ENCODE assay signal across 19 cellular contexts in genomic region chr1:201498621-201499020, GRCh38. TPM values are rescaled to one million over a fixed set of nuclear protein-coding genes. Genes with fewer than 3 reads are reported as not detected.
DNase-seq lines count a peak whose midpoint lies in the region; ATAC-seq and TF ChIP-seq lines count a peak whose summit lies in the region.
"Had no signal": no experiment of that assay in that cellular context is flagged by ENCODE, and none has a peak within 500 bp of the region (broad histone marks: within the 10 kb centered on the region; RNA-seq: fewer than 3 reads in every experiment).

No MANE protein-coding gene starts in this region.

- peak overlapping the region; percentile 62 for H3K27ac Mint-ChIP-seq in progenitor cell of endocrine pancreas
- H3K27ac Mint-ChIP-seq: natural killer cell had no signal

- H3K36me3 ChIP-seq in right atrium auricular region, result peaks cover 17% of the 10 kb centered on the region
- H3K36me3 ChIP-seq in esophagus squamous epithelium, result peaks cover 0 to 46% (median under 1%) of the 10 kb centered on the region in 3 donors
- no peaks in the 10 kb centered on the region for H3K36me3 ChIP-seq in uterus

- no peak for TF ChIP-seq CTCF in right atrium auricular region (IDR thresholded peaks at IDR 0.05)
- TF ChIP-seq CTCF in esophagus squamous epithelium (IDR thresholded peaks at IDR 0.05), result no peak
- no peak for TF ChIP-seq CTCF in progenitor cell of endocrine pancreas (IDR thresholded peaks at IDR 0.05; ENCODE audit: unreplicated experiment)
- TF ChIP-seq CTCF in uterus (IDR thresholded peaks at IDR 0.05), result no peak

- no peaks in the 10 kb centered on the region for H3K9me3 Mint-ChIP-seq in progenitor cell of endocrine pancreas (ENCODE audit: low read depth)
- H3K9me3 Mint-ChIP-seq: natural killer cell had no signal

- TF ChIP-seq POLR2A in esophagus squamous epithelium (IDR thresholded peaks at IDR 0.05) (no peak), uterus (IDR thresholded peaks at IDR 0.05) (no peak)

- intact Hi-C loops in left cardiac atrium (cut with DNase I) (no loop called here), esophagus squamous epithelium (cut with DNase I) (no loop called here), uterus (cut with DNase I; ENCODE audit: low total_unique reads) (no loop called here)

- H3K4me3 Mint-ChIP-seq in progenitor cell of endocrine pancreas (ENCODE audit: low read depth), result no peak overlapping the region
- H3K4me3 Mint-ChIP-seq: natural killer cell had no signal

- H3K27me3 Mint-ChIP-seq in progenitor cell of endocrine pancreas, result no peaks in the 10 kb centered on the region

- H3K27ac ChIP-seq in right atrium auricular region (peak overlapping the region; percentile 92 to 93), esophagus squamous epithelium (peak overlapping the region in 3 of 4 donors; percentile 92 to 97 (median 93)), uterus (peak overlapping the region; percentile 97 to 99)
- H3K27ac ChIP-seq: body of pancreas, left lung had no signal

- H3K27me3 ChIP-seq in right atrium auricular region (no peaks in the 10 kb centered on the region), esophagus squamous epithelium (no peaks in the 10 kb centered on the region), uterus (no peaks in the 10 kb centered on the region)
- H3K27me3 ChIP-seq: body of pancreas, left lung had no signal

- whole genome bisulfite sequencing in esophagus squamous epithelium, 2 donors, result 73 to 79% methylated on average over 7 to 8 of the region's 8 CpGs

- H3K4me3 ChIP-seq in right atrium auricular region, result no peak overlapping the region
- H3K4me3 ChIP-seq in esophagus squamous epithelium, result peak overlapping the region in 1 of 4 donors; percentile 1
- peak overlapping the region in 1 of 2 donors; percentile 5 for H3K4me3 ChIP-seq in uterus
- H3K4me3 ChIP-seq: body of pancreas, left lung had no signal

- no peak for ATAC-seq in left cardiac atrium
- ATAC-seq in HG03135 (IDR thresholded peaks at IDR 0.05; ENCODE audit: unreplicated experiment), result no peak
- no peak for ATAC-seq in activated CD4-positive, CD25-positive, alpha-beta regulatory T cell treated with anti-CD3 and anti-CD28 coated beads, Interleukin-2, amount 50 U/mL, for 24 hours
- ATAC-seq: body of pancreas, left lung, natural killer cell, Panc1 had no signal

- H3K4me1 Mint-ChIP-seq in progenitor cell of endocrine pancreas (ENCODE audit: low read depth), result peaks cover 60% of the 10 kb centered on the region

- H3K9me3 ChIP-seq in right atrium auricular region, result no peaks in the 10 kb centered on the region
- no peaks in the 10 kb centered on the region for H3K9me3 ChIP-seq in esophagus squamous epithelium
- no peaks in the 10 kb centered on the region for H3K9me3 ChIP-seq in uterus
- H3K9me3 ChIP-seq: body of pancreas, left lung had no signal

- no peaks in the 10 kb centered on the region for H3K36me3 Mint-ChIP-seq in progenitor cell of endocrine pancreas (ENCODE audit: insufficient read depth)
- H3K36me3 Mint-ChIP-seq: natural killer cell had no signal

- H3K4me1 ChIP-seq in right atrium auricular region, result peaks cover 0 to 91% of the 10 kb centered on the region in 2 donors
- peaks cover 38 to 100% (median 82%) of the 10 kb centered on the region in 3 donors for H3K4me1 ChIP-seq in esophagus squamous epithelium
- peaks cover 34 to 36% of the 10 kb centered on the region in 2 donors for H3K4me1 ChIP-seq in uterus

- DNase-seq in right atrium auricular region (ENCODE audit: low spot score) (no peak), left cardiac atrium (no peak), esophagus squamous epithelium (lab: John Stamatoyannopoulos, UW) (no peak), progenitor cell of endocrine pancreas (ENCODE audit: low spot score, unreplicated experiment) (no peak), uterus (no peak), glomerular visceral epithelial cell (ENCODE audit: extremely low spot score) (no peak)
- DNase-seq: activated naive CD4-positive, alpha-beta T cell treated with anti-CD3 and anti-CD28 coated beads, Interleukin-2, amount 50 U/mL, for 16 hours; activated T-cell treated with anti-CD3 and anti-CD28 coated beads, Interleukin-2, amount 50 U/mL, for 1 hour; body of pancreas; foreskin fibroblast; left lung; natural killer cell; NCI-H1105; NCI-H748 treated with DMSO at 0.1 percent for 48 hours; retina; stimulated activated CD4-positive, alpha-beta T cell treated with anti-CD3 and anti-CD28 coated beads, Interleukin-2, amount 100 ng/mL, for 48 hours had no signal

RNA-seq across cellular contexts. Expression of gene CSRP1, which starts 8.3 kb away (rescaled TPM):
- 100 to 1,000 TPM; 138 to 719 TPM for total RNA-seq in right atrium auricular region
- total RNA-seq in left cardiac atrium, result 100 to 1,000 TPM in 1 of 2 donors, 10 to 100 TPM in 1; 95.1 to 154 TPM
- 1,000 to 10,000 TPM in 1 of 4 donors, 100 to 1,000 TPM in 3; 243 to 1,044 (median 363) TPM for total RNA-seq in esophagus squamous epithelium
- total RNA-seq in progenitor cell of endocrine pancreas, result 19.4 and 23.2 TPM in 2 replicates
- 1,000 to 10,000 TPM in 3 of 4 donors, 100 to 1,000 TPM in 1; 913 to 2,516 (median 1,349) TPM for total RNA-seq in uterus

RNA-seq across cellular contexts. Expression of gene PHLDA3, which starts 29.6 kb away (rescaled TPM):
- total RNA-seq in right atrium auricular region, result 10 to 100 TPM; 29.5 to 31.9 TPM
- 10 to 100 TPM; 39.9 to 48.5 TPM for total RNA-seq in left cardiac atrium
- 10 to 100 TPM; 60.9 to 87.9 (median 75.1) TPM for total RNA-seq in esophagus squamous epithelium
- 21.2 and 31.3 TPM in 2 replicates for total RNA-seq in progenitor cell of endocrine pancreas
- 10 to 100 TPM; 14.4 to 80.2 (median 43.7) TPM for total RNA-seq in uterus

RNA-seq across cellular contexts. Expression of gene NAV1, which starts 40.3 kb away (rescaled TPM):
- 10 to 100 TPM; 16.3 to 32.1 TPM for total RNA-seq in right atrium auricular region
- 10 to 100 TPM; 20.7 to 34.8 TPM for total RNA-seq in left cardiac atrium
- 10 to 100 TPM; 18.1 to 25.5 (median 21.0) TPM for total RNA-seq in esophagus squamous epithelium
- 53.4 and 55.2 TPM in 2 replicates for total RNA-seq in progenitor cell of endocrine pancreas
- total RNA-seq in uterus, result 10 to 100 TPM; 25.1 to 86.1 (median 58.5) TPM
